14 cellular contexts compared by ENCODE assay signal in the genomic region with DNA sequence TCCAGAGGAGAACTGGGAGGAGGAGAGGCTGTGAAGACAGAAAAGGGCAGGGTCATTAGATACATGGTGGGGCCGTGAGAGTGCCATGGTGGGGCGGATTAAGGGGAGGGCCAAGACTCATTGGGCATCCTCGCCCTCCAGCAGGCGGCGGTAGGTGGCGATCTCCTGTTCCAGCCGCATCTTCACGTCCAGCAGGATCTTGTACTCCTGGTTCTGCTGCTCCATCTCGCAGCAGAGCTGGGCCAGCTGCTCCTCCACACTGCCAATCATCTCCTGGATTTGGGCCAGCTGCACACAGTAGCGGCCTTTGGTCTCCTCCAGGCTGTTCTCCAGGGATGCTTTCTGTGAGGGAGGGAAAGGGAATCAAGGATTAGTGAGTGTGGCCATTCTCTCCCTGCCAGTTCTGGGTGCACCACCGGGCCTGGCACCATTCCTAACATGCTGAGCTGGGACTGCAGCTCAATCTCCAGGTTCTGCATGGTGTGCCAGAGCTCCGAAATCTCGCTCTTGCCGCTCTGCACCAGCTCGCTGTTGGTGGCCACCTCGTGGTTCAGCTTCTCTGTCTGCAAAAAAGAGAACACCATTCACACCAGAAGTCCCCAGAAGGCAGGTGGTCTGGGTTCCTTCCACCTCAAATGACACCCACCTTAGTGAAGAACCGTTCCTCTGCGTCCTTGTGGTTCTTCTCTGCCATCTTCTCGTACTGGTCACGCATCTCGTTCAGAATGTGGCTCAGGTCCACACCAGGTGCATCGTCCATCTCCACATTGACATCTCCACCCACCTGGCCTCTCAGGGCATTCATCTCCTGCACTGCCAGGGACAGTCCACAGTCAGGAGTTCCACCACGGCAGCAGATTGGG.
DNase-seq lines count a peak whose midpoint lies in the region; ATAC-seq and TF ChIP-seq lines count a peak whose summit lies in the region.
"Had no signal": no experiment of that assay in that cellular context is flagged by ENCODE, and none has a peak within 500 bp of the region (broad histone marks: within the 10 kb centered on the region; RNA-seq: fewer than 3 reads in every experiment).

No MANE protein-coding gene starts in this region.

- H3K27me3 ChIP-seq in H9 (ENCODE audit: insufficient read depth, low read length) (no peaks in the 10 kb centered on the region), osteoblast (ENCODE audit: insufficient read depth, low read length) (peaks cover 14% of the 10 kb centered on the region), left ventricle myocardium inferior (ENCODE audit: low read depth) (peaks cover 15% of the 10 kb centered on the region)

- H3K27ac Mint-ChIP-seq in H9: peak overlapping the region in 1 of 3 experiments; percentile 62; a peak in 1 of 7 replicates
- H3K27ac Mint-ChIP-seq: GM23338 had no signal

- H3K4me1 ChIP-seq in H9 (ENCODE audit: insufficient read depth, low read length) (no peaks in the 10 kb centered on the region), osteoblast (ENCODE audit: insufficient read depth, low read length) (no peaks in the 10 kb centered on the region), left ventricle myocardium inferior (peaks cover 34% of the 10 kb centered on the region)

- H3K9me3 Mint-ChIP-seq in H9: no peaks in the 10 kb centered on the region; a peak in 1 of 5 replicates
- H3K9me3 Mint-ChIP-seq: GM23338 had no signal

- H2AFZ ChIP-seq in H9 (ENCODE audit: low read length): no peak overlapping the region
- H2AFZ ChIP-seq in osteoblast (ENCODE audit: low read length): no peak overlapping the region
- H2AFZ ChIP-seq: GM23338 had no signal

- H3K4me2 ChIP-seq in H9 (ENCODE audit: insufficient read depth, insufficient read length, low read length) (no peak overlapping the region), osteoblast (ENCODE audit: insufficient read depth, low read length) (no peak overlapping the region)
- H3K4me2 ChIP-seq: GM23338 had no signal

- no peak overlapping the region for H3T11ph ChIP-seq in H9 (ENCODE audit: low read length)

- no peaks in the 10 kb centered on the region; a peak in 1 of 7 replicates for H3K36me3 Mint-ChIP-seq in H9 (ENCODE audit: insufficient read depth in 1 of 3, low read depth in 3 of 3)

- no peak overlapping the region for H3K4me3 Mint-ChIP-seq in H9
- H3K4me3 Mint-ChIP-seq: GM23338 had no signal

- H2BK20ac ChIP-seq in H9 (ENCODE audit: low read depth, low read length, poor library complexity, severe bottlenecking): no peak overlapping the region

- DNase-seq in H9 (peak; percentile 44), cerebellar cortex (ENCODE audit: low spot score) (peak; percentile 47), osteoblast (ENCODE audit: insufficient read length, low spot score, missing footprints) (peak; percentile 19), left ventricle myocardium inferior (no peak)
- DNase-seq in stimulated activated CD8-positive, alpha-beta memory T cell treated with anti-CD3 and anti-CD28 coated beads, Interleukin-4, amount 100 ng/mL, for 48 hours: no peak
- no peak for DNase-seq in stimulated activated naive CD4-positive, alpha-beta T cell treated with Interleukin-2 at 50 U/mL for 16 hours (lab: John Stamatoyannopoulos, UW)
- DNase-seq: DMS79 treated with DMSO at 0.1 percent for 48 hours, NCI-H1048, NCI-H1436 treated with DMSO at 0.1 percent for 48 hours, NCI-H82, T-helper 1 cell had no signal

- TF ChIP-seq CTCF in C4-2B (conservative IDR thresholded peaks at IDR 0.05): peak; percentile 33
- no peak for TF ChIP-seq CTCF in H9 (conservative IDR thresholded peaks at IDR 0.05)
- TF ChIP-seq CTCF in osteoblast (IDR thresholded peaks at IDR 0.05; ENCODE audit: extremely low read depth, low read depth, low read length): no peak
- no peak for TF ChIP-seq CTCF in left ventricle myocardium inferior (IDR thresholded peaks at IDR 0.05; ENCODE audit: borderline replicate concordance)

- intact Hi-C loops in left ventricle myocardium inferior (cut with micrococcal nuclease): no loop called here

- no peaks in the 10 kb centered on the region for H4K20me1 ChIP-seq in H9 (ENCODE audit: control insufficient read depth, insufficient read depth, insufficient read length)
- no peaks in the 10 kb centered on the region for H4K20me1 ChIP-seq in osteoblast (ENCODE audit: insufficient read depth, low read length)

- no CpG with 5 or more reads among the region's 23 CpGs for WGBS in H9 (ENCODE audit: extremely low coverage, insufficient read length, low lambda C conversion rate)

- H3K79me1 ChIP-seq in H9 (ENCODE audit: insufficient read depth, low read depth, low read length, poor library complexity, severe bottlenecking): no peaks in the 10 kb centered on the region

- peaks cover 16 to 17% of the 10 kb centered on the region in 2 experiments for H3K4me1 Mint-ChIP-seq in H9
- H3K4me1 Mint-ChIP-seq: GM23338 had no signal

- H2BK12ac ChIP-seq in H9 (ENCODE audit: insufficient read length, low read depth, low read length): no peak overlapping the region

- no peak overlapping the region for H4K91ac ChIP-seq in H9 (ENCODE audit: insufficient read length, low read depth, low read length)

- H3K9ac ChIP-seq in H9 (ENCODE audit: extremely low read depth, insufficient read length, low read length): no peak overlapping the region

- ATAC-seq in HG03159 (IDR thresholded peaks at IDR 0.05; ENCODE audit: unreplicated experiment): no peak
- ATAC-seq: GM23338 had no signal

- H3K79me2 ChIP-seq in H9 (ENCODE audit: insufficient read depth, low read length): no peaks in the 10 kb centered on the region
- no peaks in the 10 kb centered on the region for H3K79me2 ChIP-seq in osteoblast (ENCODE audit: insufficient read depth, low read length)

- no peak overlapping the region for H2BK5ac ChIP-seq in H9 (ENCODE audit: insufficient read length, low read length)

- H3K9me3 ChIP-seq in H9 (ENCODE audit: control insufficient read depth, low read depth, low read length): no peaks in the 10 kb centered on the region
- H3K9me3 ChIP-seq in osteoblast (ENCODE audit: low read depth, low read length): no peaks in the 10 kb centered on the region
- no peaks in the 10 kb centered on the region for H3K9me3 ChIP-seq in left ventricle myocardium inferior (replicated peaks)

- H2BK15ac ChIP-seq in H9 (ENCODE audit: low read depth, low read length): no peak overlapping the region

- H3K18ac ChIP-seq in H9 (ENCODE audit: insufficient read length, low read depth, low read length): no peak overlapping the region

- H3K4ac ChIP-seq in H9 (ENCODE audit: low read depth, low read length): no peak overlapping the region

- no peak overlapping the region for H2AK5ac ChIP-seq in H9 (ENCODE audit: insufficient read length, low read length)

- no peak overlapping the region for H3K14ac ChIP-seq in H9 (ENCODE audit: insufficient read depth, low read length)

- H4K8ac ChIP-seq in H9 (replicated peaks; ENCODE audit: insufficient read length, low read depth, low read length): no peak overlapping the region

- no peak overlapping the region for H3K23ac ChIP-seq in H9 (ENCODE audit: insufficient read length, low read depth, low read length)

- no peak overlapping the region for H3K4me3 ChIP-seq in osteoblast (ENCODE audit: insufficient read depth, low read length)
- no peak overlapping the region for H3K4me3 ChIP-seq in left ventricle myocardium inferior
- H3K4me3 ChIP-seq: GM23338 had no signal

- H4K5ac ChIP-seq in H9 (ENCODE audit: insufficient read length, low read depth, low read length): no peak overlapping the region

- no peak overlapping the region for H2BK120ac ChIP-seq in H9 (ENCODE audit: low read depth, low read length, poor library complexity, severe bottlenecking)

- H3K27me3 Mint-ChIP-seq in H9 (ENCODE audit: low read depth): peaks cover 21% of the 10 kb centered on the region

- H3K36me3 ChIP-seq in osteoblast (ENCODE audit: insufficient read depth, low read length) (no peaks in the 10 kb centered on the region), left ventricle myocardium inferior (no peaks in the 10 kb centered on the region)

- no peak overlapping the region for H3K27ac ChIP-seq in C4-2B
- H3K27ac ChIP-seq in H9 (ENCODE audit: insufficient read length, low read depth, low read length): no peak overlapping the region
- no peak overlapping the region for H3K27ac ChIP-seq in osteoblast (ENCODE audit: low read depth, low read length)
- no peak overlapping the region for H3K27ac ChIP-seq in left ventricle myocardium inferior (replicated peaks)

- no peak overlapping the region for H3K56ac ChIP-seq in H9 (ENCODE audit: insufficient read length, low read depth, low read length)

- no peaks in the 10 kb centered on the region for H3K23me2 ChIP-seq in H9 (ENCODE audit: insufficient read length, low read depth, low read length, poor library complexity, severe bottlenecking)

Comparison
In these comparisons a context has a peak if more than half of its experiments do, and no peak if none do; other contexts are left out.
1. DNase-seq: peak in H9 (single experiment), cerebellar cortex (single experiment) and osteoblast (single experiment); none in stimulated activated CD8-positive, alpha-beta memory T cell treated with anti-CD3 and anti-CD28 coated beads, Interleukin-4, amount 100 ng/mL, for 48 hours (single experiment), left ventricle myocardium inferior (single experiment) and stimulated activated naive CD4-positive, alpha-beta T cell treated with Interleukin-2 at 50 U/mL for 16 hours (single experiment).